8 cellular contexts compared by ENCODE assay signal in genomic region chr15:40564591-40565332, GRCh38. TPM values are rescaled to one million over a fixed set of nuclear protein-coding genes. Genes with fewer than 3 reads are reported as not detected.
DNase-seq lines count a peak whose midpoint lies in the region; ATAC-seq, FAIRE-seq and TF ChIP-seq lines count a peak whose summit lies in the region.

Gene CCDC32 (minus strand): TSS chr15:40565042. CDS start chr15:40563015, 2,027 bp downstream.

- no peak for TF ChIP-seq CTCF in keratinocyte (optimal IDR thresholded peaks at IDR 0.05 in 1 of 3, IDR thresholded peaks at IDR 0.05 in 1 of 3, conservative IDR thresholded peaks at IDR 0.05 in 1 of 3; ENCODE audit: extremely low read depth in 1 of 3, insufficient read depth in 2 of 3, low read length in 3 of 3)

- ATAC-seq in HG03432 (IDR thresholded peaks at IDR 0.05; ENCODE audit: unreplicated experiment): peak; percentile 95

- H3K4me3 ChIP-seq in keratinocyte (ENCODE audit: control insufficient read depth in 2 of 3, extremely low read depth in 1 of 3, insufficient read depth in 2 of 3, low read depth in 1 of 3, low read length in 3 of 3): peak within 1 kb of the TSS; percentile 72 to 93 (median 86)

- peak within 1 kb of the TSS; percentile 79 for H3K27ac ChIP-seq in keratinocyte (ENCODE audit: control insufficient read depth, insufficient read depth, low read length)

- peaks cover 8% of the 10 kb centered on the region for H3K4me1 ChIP-seq in keratinocyte (ENCODE audit: control insufficient read depth, extremely low read depth, insufficient read depth, low read length)

- H3K27me3 ChIP-seq in keratinocyte (ENCODE audit: control insufficient read depth, extremely low read depth, insufficient read depth, low read length): no peaks in the 10 kb centered on the region

- H3K4me2 ChIP-seq in keratinocyte (ENCODE audit: control insufficient read depth, extremely low read depth, insufficient read depth, low read depth, low read length): peak within 1 kb of the TSS; percentile 74

- H2AFZ ChIP-seq in keratinocyte (ENCODE audit: control insufficient read depth, low read length): peak within 1 kb of the TSS; percentile 93

- dilution Hi-C loops in keratinocyte (cut with MboI; ENCODE audit: extremely low pct_ligation_motif_present, low sequenced_read_pairs): no loop called here

- peaks cover 22% of the 10 kb centered on the region for H3K79me2 ChIP-seq in keratinocyte (ENCODE audit: control insufficient read depth, insufficient read depth, low read length)

- H3K9ac ChIP-seq in keratinocyte (ENCODE audit: control insufficient read depth, extremely low read depth, insufficient read depth, low read length): peak within 1 kb of the TSS; percentile 87

- no peaks in the 10 kb centered on the region for H3K9me1 ChIP-seq in keratinocyte (ENCODE audit: control insufficient read depth, extremely low read depth, insufficient read depth, low read length)

- no peaks in the 10 kb centered on the region for H3K9me3 ChIP-seq in keratinocyte (ENCODE audit: control insufficient read depth, low read depth, low read length)

- TF ChIP-seq POLR2A in GM19099 (IDR thresholded peaks at IDR 0.05; ENCODE audit: extremely low read depth, insufficient read length, low read depth): peak; percentile 93

- peak; percentile 90 for FAIRE-seq in keratinocyte (lab: Jason Lieb, UNC)

- H3K36me3 ChIP-seq in keratinocyte (ENCODE audit: control insufficient read depth in 2 of 2, extremely low read depth in 1 of 2, insufficient read depth in 2 of 2, low read length in 2 of 2): peaks cover 0 to 5% of the 10 kb centered on the region in 2 experiments

- no peaks in the 10 kb centered on the region for H4K20me1 ChIP-seq in keratinocyte (ENCODE audit: control insufficient read depth, extremely low read depth, insufficient read depth, low read length)

- DNase-seq in AG20443 (ENCODE audit: low spot score) (peak; percentile 99), NCI-H510A (lab: John Stamatoyannopoulos, UW) (peak; percentile 94), cerebellum (ENCODE audit: low spot score) (peak; percentile 100), keratinocyte (ENCODE audit: low read depth, low spot score) (peak; percentile 96)
- DNase-seq in activated CD4-positive, alpha-beta T cell treated with anti-CD3 and anti-CD28 coated beads for 1 hour: peak; percentile 91
- peak; percentile 83 for DNase-seq in stimulated activated CD4-positive, alpha-beta T cell treated with anti-CD3 and anti-CD28 coated beads, Interleukin-15, amount 100 ng/mL, for 1 hour (ENCODE audit: low read depth in 1 of 2, low spot score in 1 of 2)

RNA-seq across cellular contexts. Expression of gene CCDC32, which starts in this region (rescaled TPM):
- 15.2 TPM for total RNA-seq in cerebellum
- polyA plus RNA-seq in keratinocyte: 9.7 to 24.6 TPM (median 18.0 TPM) in 3 replicates
- polyA plus RNA-seq in keratinocyte (2011; ENCODE audit: low read depth): 21.9 TPM
- 8.3 and 18.8 TPM in 2 replicates for polyA plus RNA-seq in keratinocyte (2011; cell fraction: cytosol; rRNA removed)
- polyA plus RNA-seq in keratinocyte (2011; cell fraction: nucleus; rRNA removed): 10.8 and 11.0 TPM in 2 replicates
- 15.5 and 21.8 TPM in 2 replicates for polyA plus RNA-seq in keratinocyte (2012; ENCODE audit: low replicate concordance)
- 2.1 to 16.1 TPM (median 12.2 TPM) in 3 replicates for polyA minus RNA-seq in keratinocyte
- polyA minus RNA-seq in keratinocyte (2011; cell fraction: cytosol; rRNA and poly(A)+ RNA removed): 15.5 TPM
- 6.5 and 8.7 TPM in 2 replicates for polyA minus RNA-seq in keratinocyte (2011; cell fraction: nucleus; rRNA and poly(A)+ RNA removed)

Comparison
In these comparisons a context has a peak if more than half of its experiments do, and no peak if none do; other contexts are left out.
1. Peak in every context shown above with its lines: DNase-seq, ATAC-seq, H3K4me3 ChIP-seq and H3K27ac ChIP-seq.